1 cellular context compared by ENCODE assay signal in genomic region chr17:80029235-80029974, GRCh38.
TF ChIP-seq lines count a peak whose summit lies in the region.

No MANE protein-coding gene starts in this region.

TF ChIP-seq in HepG2, 621 proteins besides CTCF, POLR2A, EP300 and RAD21:
- no peak for TF ChIP-seq PRDM15 (CRISPR knock-in tag; IDR thresholded peaks at IDR 0.05)
- no peak for TF ChIP-seq ZSCAN9 (CRISPR knock-in tag; IDR thresholded peaks at IDR 0.05; ENCODE audit: borderline replicate concordance)
- no peak for TF ChIP-seq ZNF329 (CRISPR knock-in tag; IDR thresholded peaks at IDR 0.05; ENCODE audit: low read depth)
- no peak for TF ChIP-seq NRL (CRISPR knock-in tag; IDR thresholded peaks at IDR 0.05; ENCODE audit: borderline replicate concordance)
- no peak for TF ChIP-seq BORCS8-MEF2B (CRISPR knock-in tag; IDR thresholded peaks at IDR 0.05)
- TF ChIP-seq YEATS2 (CRISPR knock-in tag; IDR thresholded peaks at IDR 0.05; ENCODE audit: borderline replicate concordance) = no peak
- TF ChIP-seq ZNF564 (CRISPR knock-in tag; IDR thresholded peaks at IDR 0.05) = peak; percentile 56; the same call in 1 of the 2 replicates
- TF ChIP-seq ZNF660 (CRISPR knock-in tag; IDR thresholded peaks at IDR 0.05; ENCODE audit: borderline replicate concordance, low read depth) = no peak
- no peak for TF ChIP-seq ZBTB39 (CRISPR knock-in tag; IDR thresholded peaks at IDR 0.05)
- TF ChIP-seq ZNF12 (CRISPR knock-in tag; IDR thresholded peaks at IDR 0.05) = peak; percentile 100
- TF ChIP-seq FOSL2 (CRISPR knock-in tag; IDR thresholded peaks at IDR 0.05) = peak; percentile 79
- TF ChIP-seq FOXO1 (CRISPR knock-in tag; IDR thresholded peaks at IDR 0.05) = no peak
- TF ChIP-seq ZNF281 (CRISPR knock-in tag; IDR thresholded peaks at IDR 0.05; ENCODE audit: borderline replicate concordance) = 0 out of 2 replicates have a peak, but pooled peaks have one; percentile 5
- TF ChIP-seq ZNF503 (CRISPR knock-in tag; IDR thresholded peaks at IDR 0.05) = no peak
- 0 out of 2 replicates have a peak, but pooled peaks have one; percentile 1 for TF ChIP-seq KDM2A (CRISPR knock-in tag; IDR thresholded peaks at IDR 0.05; ENCODE audit: borderline replicate concordance, low read depth)
- TF ChIP-seq LCORL (IDR thresholded peaks at IDR 0.05) = no peak
- TF ChIP-seq LCORL (CRISPR knock-in tag; IDR thresholded peaks at IDR 0.05) = no peak
- no peak for TF ChIP-seq THYN1 (CRISPR knock-in tag; IDR thresholded peaks at IDR 0.05; ENCODE audit: borderline replicate concordance, low read depth)
